Comparison of ENCODE assay signal across 1 cellular context in genomic region chr15:40943764-40944365, GRCh38.
TF ChIP-seq lines count a peak whose summit lies in the region.

No MANE protein-coding gene starts in this region.

TF ChIP-seq in IMR-90, 13 proteins besides CTCF, POLR2A, EP300 and RAD21:
- no peak for TF ChIP-seq CHD1 (IDR thresholded peaks at IDR 0.05; ENCODE audit: low read depth, low read length)
- TF ChIP-seq RCOR1 (IDR thresholded peaks at IDR 0.05; ENCODE audit: insufficient replicate concordance, low read length), result no peak
- TF ChIP-seq FOS (IDR thresholded peaks at IDR 0.05; ENCODE audit: low read depth, low read length), result no peak
- TF ChIP-seq CEBPB (IDR thresholded peaks at IDR 0.05; ENCODE audit: low read depth, low read length), result no peak
- TF ChIP-seq USF2 (IDR thresholded peaks at IDR 0.05; ENCODE audit: low read depth, low read length), result no peak
- no peak for TF ChIP-seq ELK1 (IDR thresholded peaks at IDR 0.05; ENCODE audit: borderline replicate concordance, low read depth, low read length)
- TF ChIP-seq MAZ (IDR thresholded peaks at IDR 0.05; ENCODE audit: borderline replicate concordance, low read depth, low read length), result no peak
- TF ChIP-seq SMC3 (IDR thresholded peaks at IDR 0.05; ENCODE audit: low read depth, low read length), result no peak
- TF ChIP-seq NFE2L2 (IDR thresholded peaks at IDR 0.05; ENCODE audit: low read depth, low read length), result no peak
- TF ChIP-seq RFX5 (IDR thresholded peaks at IDR 0.05; ENCODE audit: low read depth, low read length), result no peak
- no peak for TF ChIP-seq MAFK (IDR thresholded peaks at IDR 0.05; ENCODE audit: low read depth, low read length)
- TF ChIP-seq MXI1 (IDR thresholded peaks at IDR 0.05; ENCODE audit: borderline replicate concordance, low read depth, low read length), result no peak
- TF ChIP-seq BHLHE40 (IDR thresholded peaks at IDR 0.05; ENCODE audit: low read depth, low read length), result no peak
